Comparison of ENCODE assay signal across 1 cellular context in the genomic region with DNA sequence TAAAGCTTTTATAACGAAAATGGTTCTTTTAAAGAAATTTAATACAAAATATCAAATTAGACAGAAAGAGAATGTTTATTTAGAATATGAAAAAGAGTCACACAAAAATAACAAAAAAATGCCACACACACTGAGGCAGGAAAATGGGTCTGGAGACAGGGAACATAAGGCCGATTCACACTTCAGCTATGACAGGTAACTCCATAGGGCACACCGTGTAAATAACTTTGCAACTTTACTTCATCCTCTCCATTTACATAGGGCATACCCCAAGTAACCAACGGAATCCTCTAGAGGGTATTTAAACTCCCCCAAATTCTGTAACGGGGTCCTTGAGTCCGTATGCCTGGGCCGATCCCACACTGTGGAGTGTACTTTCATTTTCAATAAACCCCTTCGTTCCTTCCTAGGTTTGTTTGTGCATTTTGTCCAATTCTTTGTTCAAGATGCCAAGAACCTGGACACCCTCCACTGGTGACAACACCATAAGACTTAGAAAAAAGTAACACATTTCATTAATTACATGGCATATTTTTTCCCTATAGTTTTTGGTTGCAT.
TF ChIP-seq lines count a peak whose summit lies in the region.

No MANE protein-coding gene starts in this region.

TF ChIP-seq in A549, 52 proteins besides CTCF, POLR2A, EP300 and RAD21 (continued from another document):
- TF ChIP-seq REST (IDR thresholded peaks at IDR 0.05), result no peak
- no peak for TF ChIP-seq HOXA7 (CRISPR knock-in tag; IDR thresholded peaks at IDR 0.05)
